ENCODE assay signal across 29 cellular contexts in genomic region chr4:64975177-64975576, GRCh38.
"Had no signal": no experiment of that assay in that cellular context is flagged by ENCODE, and none has a peak within 500 bp of the region (broad histone marks: within the 10 kb centered on the region; RNA-seq: fewer than 3 reads in every experiment).

No MANE protein-coding gene starts in this region.

- H3K4me1 ChIP-seq: Peyer's patch, SJSA1 had no signal

- ATAC-seq: PC-3 had no signal

- H3K4me3 ChIP-seq: Peyer's patch, SJSA1 had no signal

- H3K27ac ChIP-seq: Peyer's patch, SJSA1 had no signal

- H3K36me3 ChIP-seq: Peyer's patch, SJSA1 had no signal

- H3K27me3 ChIP-seq: Peyer's patch, SJSA1 had no signal

- H3K9ac ChIP-seq: SK-N-SH had no signal

- H3K9me3 ChIP-seq: Peyer's patch, SJSA1, SK-N-SH had no signal

- H3K4me2 ChIP-seq: SK-N-SH had no signal

- DNase-seq: Karpas-422, NCI-H1048, NCI-H1092 treated with DMSO at 0.1 percent for 48 hours, NCI-H1417 treated with DMSO at 0.1 percent for 48 hours, NCI-H1436 treated with DMSO at 0.1 percent for 48 hours, NCI-H1694 treated with DMSO at 0.1 percent for 48 hours, NCI-H187 treated with DMSO at 0.1 percent for 48 hours, NCI-H2029, NCI-H2081 treated with DMSO at 0.1 percent for 48 hours, NCI-H2107, NCI-H2171, NCI-H226, NCI-H446 treated with DMSO at 0.1 percent for 48 hours, NCI-H510A, NCI-H524, NCI-H526, NCI-H69, NCI-H748 treated with DMSO at 0.1 percent for 48 hours, NCI-H82, OCI-M1, PC-3, Peyer's patch, Right ventricle myocardium superior, RPMI8226, SHP77 treated with DMSO at 0.1 percent for 48 hours, SK-N-SH, SW 1271, T-helper 1 cell had no signal
